ENCODE assay signal across 21 cellular contexts in genomic region chr18:23191232-23191631, GRCh38.
"Had no signal": no experiment of that assay in that cellular context is flagged by ENCODE, and none has a peak within 500 bp of the region (broad histone marks: within the 10 kb centered on the region; RNA-seq: fewer than 3 reads in every experiment).

No MANE protein-coding gene starts in this region.

- H3K27me3 Mint-ChIP-seq: T-cell had no signal

- H3K27ac ChIP-seq: HL-60 had no signal

- H3K4me3 Mint-ChIP-seq: T-cell had no signal

- H3K9me3 ChIP-seq: SK-N-SH had no signal

- H3K9me2 ChIP-seq: SK-N-SH had no signal

- DNase-seq: IMR-90, MV-4-11, NCI-H1048, NCI-H1417, NCI-H1436 treated with DMSO at 0.1 percent for 48 hours, NCI-H1694, NCI-H187 treated with DMSO at 0.1 percent for 48 hours, NCI-H2029 treated with DMSO at 0.1 percent for 48 hours, NCI-H2171 treated with DMSO at 0.1 percent for 48 hours, NCI-H345, NCI-H446 treated with DMSO at 0.1 percent for 48 hours, NCI-H510A treated with DMSO at 0.1 percent for 48 hours, NCI-H526 treated with DMSO at 0.1 percent for 48 hours, NCI-H748 treated with DMSO at 0.1 percent for 48 hours, Right ventricle myocardium superior, RPMI8226, SK-N-SH, SW 1271, T-cell had no signal

- H3K36me3 Mint-ChIP-seq: T-cell had no signal

- FAIRE-seq: RCC 7860 had no signal

- H3K9ac ChIP-seq: SK-N-SH had no signal

- H3K9me3 Mint-ChIP-seq: T-cell had no signal
